In the genomic region with DNA sequence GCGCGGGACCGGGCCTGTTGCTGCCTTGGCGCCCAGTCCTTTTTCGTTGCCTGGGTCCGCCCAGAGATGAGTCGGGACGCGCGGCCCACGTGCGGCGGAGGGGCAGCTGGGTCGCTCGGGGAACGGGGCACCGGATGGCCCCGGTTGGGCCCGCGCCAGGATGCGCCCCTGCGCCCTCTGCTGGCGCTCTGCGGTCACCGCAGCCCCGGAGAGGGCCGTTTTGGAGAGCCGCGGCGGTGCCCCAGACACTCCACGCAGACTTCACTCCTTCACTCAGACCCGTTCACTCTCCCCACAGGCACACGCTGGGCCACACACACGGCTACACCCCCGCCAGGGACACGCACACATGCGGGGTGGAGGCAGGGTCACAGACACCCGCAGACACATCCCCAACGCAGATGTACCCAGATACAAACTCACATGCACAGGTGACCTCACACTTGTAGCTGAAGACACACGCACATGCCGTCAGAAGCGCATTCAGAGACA, we compare ENCODE assay signal across 8 cellular contexts. TPM values are rescaled to one million over a fixed set of nuclear protein-coding genes. Genes with fewer than 3 reads are reported as not detected.
DNase-seq lines count a peak whose midpoint lies in the region; ATAC-seq and TF ChIP-seq lines count a peak whose summit lies in the region.

No MANE protein-coding gene starts in this region.

- H3K4me1 Mint-ChIP-seq in T-cell, result peaks cover 6 to 10% (median 7%) of the 10 kb centered on the region in 3 donors
- peaks cover 4% of the 10 kb centered on the region for H3K4me1 Mint-ChIP-seq in activated naive CD8-positive, alpha-beta T cell treated with anti-CD3 and anti-CD28 coated beads, Interleukin-2, amount 10 ng/mL, durations not matched to agents 7 days and 5 days

- 51% methylated on average over 13 of the region's 42 CpGs for WGBS in hepatocyte (ENCODE audit: low lambda C conversion rate, missing lambda C conversion rate)

- H3K27me3 Mint-ChIP-seq in T-cell, result no peaks in the 10 kb centered on the region
- H3K27me3 Mint-ChIP-seq in activated naive CD8-positive, alpha-beta T cell treated with anti-CD3 and anti-CD28 coated beads, Interleukin-2, amount 10 ng/mL, durations not matched to agents 7 days and 5 days, result peaks cover 4% of the 10 kb centered on the region

- H3K4me3 ChIP-seq in GM12864 (ENCODE audit: low read depth, low read length) (peak overlapping the region; percentile 54), hepatocyte (no peak overlapping the region), skin epidermis (peak overlapping the region; percentile 19 to 39 (median 30))

- H3K36me3 ChIP-seq in hepatocyte (replicated peaks; ENCODE audit: insufficient read depth, low read depth), result no peaks in the 10 kb centered on the region

- H3K9me2 ChIP-seq in hepatocyte (replicated peaks; ENCODE audit: insufficient read depth), result no peaks in the 10 kb centered on the region

- no peaks in the 10 kb centered on the region for H3K9me3 Mint-ChIP-seq in T-cell
- H3K9me3 Mint-ChIP-seq in activated naive CD8-positive, alpha-beta T cell treated with anti-CD3 and anti-CD28 coated beads, Interleukin-2, amount 10 ng/mL, durations not matched to agents 7 days and 5 days, result no peaks in the 10 kb centered on the region

- peak overlapping the region; percentile 51 for H3K4me2 ChIP-seq in hepatocyte

- peaks cover 20% of the 10 kb centered on the region for H3K79me2 ChIP-seq in hepatocyte

- TF ChIP-seq CTCF in GM12864 (IDR thresholded peaks at IDR 0.05; ENCODE audit: low read depth, low read length, missing control alignments) (peak; percentile 91), hepatocyte (IDR thresholded peaks at IDR 0.05; ENCODE audit: poor library complexity) (peak; percentile 75)

- H4K20me1 ChIP-seq in hepatocyte (ENCODE audit: insufficient read depth, poor library complexity, severe bottlenecking), result no peaks in the 10 kb centered on the region

- H3K27ac Mint-ChIP-seq in T-cell, result peak overlapping the region in 1 of 2 donors; percentile 37
- peak overlapping the region; percentile 83 for H3K27ac Mint-ChIP-seq in activated naive CD8-positive, alpha-beta T cell treated with anti-CD3 and anti-CD28 coated beads, Interleukin-2, amount 10 ng/mL, durations not matched to agents 7 days and 5 days

- ATAC-seq in HG03432 (IDR thresholded peaks at IDR 0.05; ENCODE audit: unreplicated experiment) (peak; percentile 65), T-cell (replicated peaks in 1 of 4) (peak; percentile 90 to 98 (median 95)), HG03025 (IDR thresholded peaks at IDR 0.05; ENCODE audit: low FRiP score, unreplicated experiment) (no peak), HG03469 (IDR thresholded peaks at IDR 0.05; ENCODE audit: unreplicated experiment) (no peak)
- peak; percentile 91 for ATAC-seq in activated naive CD8-positive, alpha-beta T cell treated with anti-CD3 and anti-CD28 coated beads, Interleukin-2, amount 10 ng/mL, durations not matched to agents 7 days and 5 days (ENCODE audit: low read depth)

- no peaks in the 10 kb centered on the region for H3K27me3 ChIP-seq in hepatocyte

- H2AFZ ChIP-seq in hepatocyte, result no peak overlapping the region

- CTCF ChIA-PET in T-cell (lab: Charles Lee), result interaction anchor here (0.6 to 1.6 kb wide), 7 partner anchors 86 to 990 kb away, joined by 3 to 6 read pairs (median 4); a partner anchor contains a TSS

- H3K36me3 Mint-ChIP-seq in T-cell, result no peaks in the 10 kb centered on the region
- H3K36me3 Mint-ChIP-seq in activated naive CD8-positive, alpha-beta T cell treated with anti-CD3 and anti-CD28 coated beads, Interleukin-2, amount 10 ng/mL, durations not matched to agents 7 days and 5 days, result no peaks in the 10 kb centered on the region

- POLR2A ChIA-PET in T-cell (lab: Charles Lee), result interaction anchor here in 1 of 2 donors (0.6 kb wide), 1 partner anchor 188 kb away, joined by 6 read pairs; no protein-coding TSS in a partner anchor
- POLR2A ChIA-PET in activated naive CD8-positive, alpha-beta T cell treated with anti-CD3 and anti-CD28 coated beads, Interleukin-2, amount 10 ng/mL, durations not matched to agents 7 days and 5 days (lab: Charles Lee), result interaction anchor here (1.1 kb wide), 1 partner anchor 95 kb away, joined by 4 read pairs; a partner anchor contains a TSS

- H3K4me3 Mint-ChIP-seq in T-cell, result peak overlapping the region; percentile 73 to 87 (median 77)
- H3K4me3 Mint-ChIP-seq in activated naive CD8-positive, alpha-beta T cell treated with anti-CD3 and anti-CD28 coated beads, Interleukin-2, amount 10 ng/mL, durations not matched to agents 7 days and 5 days, result peak overlapping the region; percentile 85

- no peaks in the 10 kb centered on the region for H3K9me3 ChIP-seq in hepatocyte (ENCODE audit: low read depth)

- DNase-seq in GM12864 (ENCODE audit: low read depth), result no peak
- peak; percentile 25 to 86 (median 68) for DNase-seq in T-cell
- DNase-seq in activated naive CD8-positive, alpha-beta T cell treated with anti-CD3 and anti-CD28 coated beads, Interleukin-2, amount 10 ng/mL, durations not matched to agents 7 days and 5 days, result peak; percentile 93
- DNase-seq in hepatocyte (ENCODE audit: low spot score), result peak; percentile 71

- peaks cover 15% of the 10 kb centered on the region for H3K4me1 ChIP-seq in hepatocyte (ENCODE audit: insufficient read depth)

- H3K27ac ChIP-seq in hepatocyte (no peak overlapping the region), skin epidermis (peak overlapping the region in 13 of 21 experiments; percentile 12 to 71 (median 55))

RNA-seq across cellular contexts. Expression of a gene that starts 38.8 kb away (rescaled TPM):
- total RNA-seq in T-cell, result 1 to 10 TPM; 1.4 to 4.5 (median 2.0) TPM
- 1 to 10 TPM; 4.5 to 5.6 TPM for total RNA-seq in activated naive CD8-positive, alpha-beta T cell treated with anti-CD3 and anti-CD28 coated beads, Interleukin-2, amount 10 ng/mL, durations not matched to agents 7 days and 5 days
- 45.5 and 69.8 TPM in 2 replicates for total RNA-seq in hepatocyte
- 55.1 and 56.4 TPM in 2 replicates for polyA plus RNA-seq in hepatocyte

Comparison
In these comparisons a context has a peak if more than half of its experiments do, and no peak if none do; other contexts are left out.
1. ATAC-seq: peak in HG03432 (single experiment), T-cell (4 of 4) and activated naive CD8-positive, alpha-beta T cell treated with anti-CD3 and anti-CD28 coated beads, Interleukin-2, amount 10 ng/mL, durations not matched to agents 7 days and 5 days (single experiment); none in HG03025 (single experiment) and HG03469 (single experiment).